1 cellular context compared by ENCODE assay signal in genomic region chr7:103660455-103661371, GRCh38.
TF ChIP-seq lines count a peak whose summit lies in the region.

No MANE protein-coding gene starts in this region.

TF ChIP-seq in HepG2, 621 proteins besides CTCF, POLR2A, EP300 and RAD21 (continued from another document and continues in another):
- no peak for TF ChIP-seq ZNF281 (CRISPR knock-in tag; IDR thresholded peaks at IDR 0.05; ENCODE audit: borderline replicate concordance)
- peak; percentile 97 for TF ChIP-seq TBX2 (CRISPR knock-in tag; IDR thresholded peaks at IDR 0.05; ENCODE audit: borderline replicate concordance)
- no peak for TF ChIP-seq IRF9 (CRISPR knock-in tag; IDR thresholded peaks at IDR 0.05; ENCODE audit: borderline replicate concordance)
- TF ChIP-seq PAWR (CRISPR knock-in tag; IDR thresholded peaks at IDR 0.05; ENCODE audit: borderline replicate concordance): no peak
- no peak for TF ChIP-seq PLRG1 (conservative IDR thresholded peaks at IDR 0.05)
- TF ChIP-seq E2F2 (CRISPR knock-in tag; IDR thresholded peaks at IDR 0.05; ENCODE audit: borderline replicate concordance): no peak
- TF ChIP-seq MTF2 (CRISPR knock-in tag; IDR thresholded peaks at IDR 0.05; ENCODE audit: borderline replicate concordance): no peak; the same call in 1 of the 2 replicates
- no peak for TF ChIP-seq ZNF263 (CRISPR knock-in tag; IDR thresholded peaks at IDR 0.05)
- TF ChIP-seq ARHGAP35 (CRISPR knock-in tag; IDR thresholded peaks at IDR 0.05; ENCODE audit: borderline replicate concordance): no peak
- peak; percentile 86; the same call in 1 of the 2 replicates for TF ChIP-seq REPIN1 (CRISPR knock-in tag; IDR thresholded peaks at IDR 0.05; ENCODE audit: borderline replicate concordance, low read depth)
- TF ChIP-seq ZNF30 (CRISPR knock-in tag; IDR thresholded peaks at IDR 0.05): no peak
- no peak for TF ChIP-seq ZNF160 (CRISPR knock-in tag; IDR thresholded peaks at IDR 0.05)
- TF ChIP-seq ZMAT3 (CRISPR knock-in tag; conservative IDR thresholded peaks at IDR 0.05): peak; percentile 66; the same call in 1 of the 2 replicates
- TF ChIP-seq SMYD3 (CRISPR knock-in tag; IDR thresholded peaks at IDR 0.05): peak; percentile 78; the same call in 1 of the 2 replicates
- TF ChIP-seq ZNF276 (CRISPR knock-in tag; IDR thresholded peaks at IDR 0.05; ENCODE audit: low read depth): no peak
- peak; percentile 89 for TF ChIP-seq BHLHE40 (IDR thresholded peaks at IDR 0.05; ENCODE audit: low read length)
- TF ChIP-seq KDM4B (CRISPR knock-in tag; IDR thresholded peaks at IDR 0.05): peak; percentile 93
- peak; percentile 97 for TF ChIP-seq SOX13 (IDR thresholded peaks at IDR 0.05)
- TF ChIP-seq SOX13 (CRISPR knock-in tag; conservative IDR thresholded peaks at IDR 0.05 in 1 of 2, IDR thresholded peaks at IDR 0.05 in 1 of 2): peak in 1 of 2 experiments; percentile 98; a peak in 2 of 4 replicates
- no peak for TF ChIP-seq SRSF9 (IDR thresholded peaks at IDR 0.05; ENCODE audit: borderline replicate concordance, insufficient read depth, low read depth, low read length, poor library complexity, severe bottlenecking)
- no peak for TF ChIP-seq FLYWCH1 (CRISPR knock-in tag; IDR thresholded peaks at IDR 0.05)
- peak; percentile 99 for TF ChIP-seq HOMEZ (CRISPR knock-in tag; IDR thresholded peaks at IDR 0.05; ENCODE audit: low read depth)
- TF ChIP-seq RAD51 (IDR thresholded peaks at IDR 0.05; ENCODE audit: borderline replicate concordance): peak; percentile 67
- peak; percentile 46; the same call in 1 of the 2 replicates for TF ChIP-seq ONECUT2 (CRISPR knock-in tag; IDR thresholded peaks at IDR 0.05)
- no peak for TF ChIP-seq ZNF800 (CRISPR knock-in tag; IDR thresholded peaks at IDR 0.05)
- peak; percentile 99 for TF ChIP-seq ETV5 (CRISPR knock-in tag; IDR thresholded peaks at IDR 0.05; ENCODE audit: borderline replicate concordance)
- no peak for TF ChIP-seq FOXO4 (CRISPR knock-in tag; conservative IDR thresholded peaks at IDR 0.05)
- peak; percentile 99 for TF ChIP-seq MED1 (CRISPR knock-in tag; IDR thresholded peaks at IDR 0.05)
- peak; percentile 63; the same call in 1 of the 2 replicates for TF ChIP-seq KLF6 (CRISPR knock-in tag; IDR thresholded peaks at IDR 0.05)
- peak; percentile 47 for TF ChIP-seq ZNF644 (CRISPR knock-in tag; IDR thresholded peaks at IDR 0.05; ENCODE audit: low read depth)
- TF ChIP-seq TRIM22 (IDR thresholded peaks at IDR 0.05): no peak
- TF ChIP-seq FOSL1 (CRISPR knock-in tag; IDR thresholded peaks at IDR 0.05; ENCODE audit: borderline replicate concordance): peak; percentile 52; the same call in 1 of the 2 replicates
- no peak for TF ChIP-seq NFKB2 (CRISPR knock-in tag; IDR thresholded peaks at IDR 0.05; ENCODE audit: borderline replicate concordance)
- no peak for TF ChIP-seq ATF7-NPFF (CRISPR knock-in tag; IDR thresholded peaks at IDR 0.05; ENCODE audit: low read depth)
- TF ChIP-seq ATF1 (CRISPR knock-in tag; IDR thresholded peaks at IDR 0.05): peak; percentile 77
- peak; percentile 99 for TF ChIP-seq RARA (CRISPR knock-in tag; IDR thresholded peaks at IDR 0.05)
- TF ChIP-seq MAX (IDR thresholded peaks at IDR 0.05): peak; percentile 85
- no peak for TF ChIP-seq DZIP1 (CRISPR knock-in tag; IDR thresholded peaks at IDR 0.05)
- peak; percentile 68; the same call in 1 of the 2 replicates for TF ChIP-seq CREB1 (IDR thresholded peaks at IDR 0.05)
- TF ChIP-seq CREB1 (CRISPR knock-in tag; IDR thresholded peaks at IDR 0.05): peak; percentile 89
- peak; percentile 100 for TF ChIP-seq TFE3 (CRISPR knock-in tag; IDR thresholded peaks at IDR 0.05)
- peak; percentile 89; the same call in 1 of the 2 replicates for TF ChIP-seq ZNF614 (CRISPR knock-in tag; IDR thresholded peaks at IDR 0.05; ENCODE audit: borderline replicate concordance)
- no peak; the same call in 1 of the 2 replicates for TF ChIP-seq ZBTB21 (CRISPR knock-in tag; IDR thresholded peaks at IDR 0.05)
- TF ChIP-seq ELF1 (CRISPR knock-in tag; IDR thresholded peaks at IDR 0.05): peak; percentile 83
- no peak for TF ChIP-seq RNF2 (conservative IDR thresholded peaks at IDR 0.05; ENCODE audit: low read depth)
- TF ChIP-seq KDM5B (CRISPR knock-in tag; IDR thresholded peaks at IDR 0.05; ENCODE audit: borderline replicate concordance): no peak
- TF ChIP-seq ZNF24 (IDR thresholded peaks at IDR 0.05): no peak
